15 cellular contexts compared by ENCODE assay signal in the genomic region with DNA sequence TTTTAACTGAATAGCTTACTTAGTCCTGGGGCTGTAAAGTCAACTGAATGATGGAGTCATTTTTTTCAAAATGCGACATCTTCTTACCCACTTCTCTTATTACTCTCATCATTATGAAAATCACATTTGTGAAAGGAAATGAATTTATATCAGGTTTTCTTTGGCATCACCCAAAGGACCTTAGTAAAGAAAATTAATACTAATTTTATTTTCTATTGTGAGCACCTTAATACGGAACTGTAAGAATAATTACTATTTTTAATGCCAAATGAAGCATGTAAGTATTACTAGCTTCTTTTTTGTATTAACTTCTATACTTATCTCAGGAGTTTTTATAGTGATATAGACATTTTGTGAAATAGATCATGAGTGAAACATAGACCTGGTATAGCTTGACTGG. TPM values are rescaled to one million over a fixed set of nuclear protein-coding genes. Genes with fewer than 3 reads are reported as not detected.
A peak's percentile ranks its signal among the peaks of the same experiment; 100 is the strongest.
DNase-seq lines count a peak whose midpoint lies in the region; ATAC-seq and TF ChIP-seq lines count a peak whose summit lies in the region.
"Had no signal": no experiment of that assay in that cellular context is flagged by ENCODE, and none has a peak within 500 bp of the region (broad histone marks: within the 10 kb centered on the region; RNA-seq: fewer than 3 reads in every experiment).

No MANE protein-coding gene starts in this region.

- TF ChIP-seq CTCF in PC-3 (conservative IDR thresholded peaks at IDR 0.05; ENCODE audit: low read depth, low read length) (no peak), chondrocyte (IDR thresholded peaks at IDR 0.05) (no peak), vagina (IDR thresholded peaks at IDR 0.05) (no peak)

- no peaks in the 10 kb centered on the region for H4K20me1 ChIP-seq in PC-3 (ENCODE audit: low read length)

- no peak overlapping the region for H2AFZ ChIP-seq in PC-3 (ENCODE audit: low read length)

- H3K36me3 ChIP-seq in PC-3 (ENCODE audit: low read depth, low read length) (no peaks in the 10 kb centered on the region), vagina (no peaks in the 10 kb centered on the region)
- H3K36me3 ChIP-seq: cardiac muscle cell, HAP-1, tibial nerve had no signal

- peak overlapping the region; percentile 57 for H3K4me3 Mint-ChIP-seq in activated naive CD4-positive, alpha-beta T cell treated with anti-CD3 and anti-CD28 coated beads for 36 hours
- H3K4me3 Mint-ChIP-seq in chondrocyte (ENCODE audit: unreplicated experiment): no peak overlapping the region
- H3K4me3 Mint-ChIP-seq in stimulated activated effector memory CD8-positive, alpha-beta T cell treated with anti-CD3 and anti-CD28 coated beads, Interleukin-12 subunit alpha, Interleukin-12 subunit beta, amount 100 ng/mL, for 72 hours: peak overlapping the region; percentile 71

- H3K27ac Mint-ChIP-seq in activated naive CD4-positive, alpha-beta T cell treated with anti-CD3 and anti-CD28 coated beads for 36 hours: peak overlapping the region; percentile 84
- peak overlapping the region; percentile 73 for H3K27ac Mint-ChIP-seq in chondrocyte (ENCODE audit: unreplicated experiment)
- peak overlapping the region; percentile 98 for H3K27ac Mint-ChIP-seq in stimulated activated effector memory CD8-positive, alpha-beta T cell treated with anti-CD3 and anti-CD28 coated beads, Interleukin-12 subunit alpha, Interleukin-12 subunit beta, amount 100 ng/mL, for 72 hours

- peaks cover 63% of the 10 kb centered on the region for H3K4me1 ChIP-seq in PC-3 (ENCODE audit: insufficient read depth, low read length)
- H3K4me1 ChIP-seq in vagina: no peaks in the 10 kb centered on the region
- H3K4me1 ChIP-seq: HAP-1 had no signal

- no peak overlapping the region for H3K4me2 ChIP-seq in PC-3 (ENCODE audit: low read length)

- H3K36me3 Mint-ChIP-seq in activated naive CD4-positive, alpha-beta T cell treated with anti-CD3 and anti-CD28 coated beads for 36 hours (ENCODE audit: low read depth): peaks cover 69% of the 10 kb centered on the region
- no peaks in the 10 kb centered on the region for H3K36me3 Mint-ChIP-seq in chondrocyte (ENCODE audit: low read depth)
- peaks cover 93% of the 10 kb centered on the region for H3K36me3 Mint-ChIP-seq in stimulated activated effector memory CD8-positive, alpha-beta T cell treated with anti-CD3 and anti-CD28 coated beads, Interleukin-12 subunit alpha, Interleukin-12 subunit beta, amount 100 ng/mL, for 72 hours

- ATAC-seq in PC-3 (no peak), HG03460 (IDR thresholded peaks at IDR 0.05; ENCODE audit: unreplicated experiment) (no peak)
- ATAC-seq in stimulated activated effector memory CD8-positive, alpha-beta T cell treated with anti-CD3 and anti-CD28 coated beads, Interleukin-12 subunit alpha, Interleukin-12 subunit beta, amount 100 ng/mL, for 72 hours: no peak

- H3F3A ChIP-seq in PC-3 (ENCODE audit: low read length, unreplicated experiment): no peaks in the 10 kb centered on the region

- no peaks in the 10 kb centered on the region; the same call in 1 of the 2 replicates for H3K9me2 ChIP-seq in PC-3 (replicated peaks; ENCODE audit: low read length)

- POLR2A ChIA-PET in PC-3 (lab: Charles Lee; ENCODE audit: unreplicated experiment): no interaction called here

- H3K27me3 ChIP-seq in PC-3 (ENCODE audit: low read length) (no peaks in the 10 kb centered on the region), vagina (no peaks in the 10 kb centered on the region)
- H3K27me3 ChIP-seq: cardiac muscle cell, tibial nerve had no signal

- H3K9me3 ChIP-seq in PC-3 (ENCODE audit: low read length) (no peaks in the 10 kb centered on the region), vagina (no peaks in the 10 kb centered on the region)
- H3K9me3 ChIP-seq: HAP-1, tibial nerve had no signal

- intact Hi-C loops in activated naive CD4-positive, alpha-beta T cell treated with anti-CD3 and anti-CD28 coated beads for 36 hours (cut with micrococcal nuclease): loop anchor here (1.0 kb wide), 2 partner anchors 12 to 67 kb away; no protein-coding TSS in a partner anchor
- intact Hi-C loops in PC-3 (cut with micrococcal nuclease): loop anchor here (1.0 kb wide), 2 partner anchors 12 kb away; no protein-coding TSS in a partner anchor
- intact Hi-C loops in vagina (cut with DNase I): no loop called here

- no peaks in the 10 kb centered on the region for H3K79me2 ChIP-seq in PC-3 (ENCODE audit: low read length)

- DNase-seq in activated naive CD4-positive, alpha-beta T cell treated with anti-CD3 and anti-CD28 coated beads for 36 hours: no peak
- no peak for DNase-seq in activated naive CD4-positive, alpha-beta T cell treated with Interleukin-2 at 50 U/mL for 16 hours
- DNase-seq in PC-3 (no peak), chondrocyte (ENCODE audit: low spot score) (no peak), retina (no peak), vagina (ENCODE audit: extremely low spot score in 2 of 2) (no peak)
- DNase-seq in stimulated activated effector memory CD8-positive, alpha-beta T cell treated with anti-CD3 and anti-CD28 coated beads, Interleukin-12 subunit alpha, Interleukin-12 subunit beta, amount 100 ng/mL, for 72 hours (ENCODE audit: low spot score in 2 of 2): no peak
- DNase-seq: glutamatergic neuron, NCI-H2029 treated with DMSO at 0.1 percent for 48 hours, NCI-H748 treated with DMSO at 0.1 percent for 48 hours, SHP77 had no signal

- TF ChIP-seq POLR2A in vagina (IDR thresholded peaks at IDR 0.05): no peak

- H3K27me3 Mint-ChIP-seq in activated naive CD4-positive, alpha-beta T cell treated with anti-CD3 and anti-CD28 coated beads for 36 hours (ENCODE audit: low read depth): no peaks in the 10 kb centered on the region
- H3K27me3 Mint-ChIP-seq in chondrocyte (ENCODE audit: low read depth): no peaks in the 10 kb centered on the region

- no peak overlapping the region for H3K4me3 ChIP-seq in PC-3 (ENCODE audit: low read length)
- no peak overlapping the region for H3K4me3 ChIP-seq in vagina
- H3K4me3 ChIP-seq: cardiac muscle cell, HAP-1, tibial nerve had no signal

- H3K27ac ChIP-seq in PC-3 (ENCODE audit: low read length) (peak overlapping the region; percentile 88), vagina (no peak overlapping the region)
- H3K27ac ChIP-seq: cardiac muscle cell, tibial nerve had no signal

- peaks cover 85% of the 10 kb centered on the region for H3K4me1 Mint-ChIP-seq in activated naive CD4-positive, alpha-beta T cell treated with anti-CD3 and anti-CD28 coated beads for 36 hours (ENCODE audit: low read depth)
- H3K4me1 Mint-ChIP-seq in chondrocyte (ENCODE audit: low read depth): peaks cover 33% of the 10 kb centered on the region
- H3K4me1 Mint-ChIP-seq in stimulated activated effector memory CD8-positive, alpha-beta T cell treated with anti-CD3 and anti-CD28 coated beads, Interleukin-12 subunit alpha, Interleukin-12 subunit beta, amount 100 ng/mL, for 72 hours: peaks cover 74% of the 10 kb centered on the region

- CTCF ChIA-PET in activated naive CD4-positive, alpha-beta T cell treated with anti-CD3 and anti-CD28 coated beads for 36 hours (lab: Charles Lee): no interaction called here
- CTCF ChIA-PET in PC-3 (lab: Charles Lee): no interaction called here

- no TSS peak for BruUV-seq in PC-3 (replicated peaks; lab: Mats Ljungman, UMichigan)

- no peaks in the 10 kb centered on the region for H3K9me3 Mint-ChIP-seq in activated naive CD4-positive, alpha-beta T cell treated with anti-CD3 and anti-CD28 coated beads for 36 hours
- no peaks in the 10 kb centered on the region for H3K9me3 Mint-ChIP-seq in chondrocyte (ENCODE audit: low read depth)
- H3K9me3 Mint-ChIP-seq in stimulated activated effector memory CD8-positive, alpha-beta T cell treated with anti-CD3 and anti-CD28 coated beads, Interleukin-12 subunit alpha, Interleukin-12 subunit beta, amount 100 ng/mL, for 72 hours: no peaks in the 10 kb centered on the region

- H3K9ac ChIP-seq in PC-3 (ENCODE audit: low read length): peak overlapping the region; percentile 63

RNA-seq across cellular contexts. Expression of gene PTPRC, which starts 30.9 kb away (rescaled TPM):
- 100 to 1,000 TPM; 689 to 714 TPM for total RNA-seq in activated naive CD4-positive, alpha-beta T cell treated with anti-CD3 and anti-CD28 coated beads for 36 hours
- 0.11 TPM in 1 of 2 replicates, not detected in the other for total RNA-seq in PC-3 (2014; rRNA removed)
- total RNA-seq in chondrocyte: not detected in 3 replicates
- 33.4 TPM for total RNA-seq in vagina
- total RNA-seq: cardiac muscle cell had no signal

Comparison
In these comparisons a context has a peak if more than half of its experiments do, and no peak if none do; other contexts are left out.
1. RNA of gene PTPRC, which starts 30.9 kb away (total RNA-seq): 689 to 714 TPM in activated naive CD4-positive, alpha-beta T cell treated with anti-CD3 and anti-CD28 coated beads for 36 hours and 33.4 TPM in vagina (single experiment); 0.11 TPM in PC-3 and not detected in chondrocyte; every median in the first group is over 10 times any median in the second.
2. Peak in every context shown above with its lines, with median percentiles within 50 percentile points of each other: H3K27ac Mint-ChIP-seq.